Comparison of ENCODE assay signal across 10 cellular contexts in genomic region chr10:31620236-31621151, GRCh38.
DNase-seq lines count a peak whose midpoint lies in the region; ATAC-seq, FAIRE-seq and TF ChIP-seq lines count a peak whose summit lies in the region.
"Had no signal": no experiment of that assay in that cellular context is flagged by ENCODE, and none has a peak within 500 bp of the region (broad histone marks: within the 10 kb centered on the region; RNA-seq: fewer than 3 reads in every experiment).

No MANE protein-coding gene starts in this region.

- H3K27me3 ChIP-seq in tibial artery (no peaks in the 10 kb centered on the region), small intestine (ENCODE audit: control insufficient read depth in 2 of 2, insufficient read depth in 2 of 2, low read length in 2 of 2) (no peaks in the 10 kb centered on the region)

- intact Hi-C loops in left colon (cut with DNase I, micrococcal nuclease) = no loop called here
- intact Hi-C loops in tibial artery (cut with DNase I; ENCODE audit: low total_unique reads) = no loop called here

- peaks cover 0 to 2% (median 0%) of the 10 kb centered on the region in 4 donors for H3K4me1 Mint-ChIP-seq in naive thymus-derived CD8-positive, alpha-beta T cell

- no peaks in the 10 kb centered on the region for H3K9me3 ChIP-seq in tibial artery
- H3K9me3 ChIP-seq in small intestine (ENCODE audit: control insufficient read depth, low read depth) = no peaks in the 10 kb centered on the region

- H3K4me3 ChIP-seq in cardiac fibroblast (replicated peaks in 1 of 2; ENCODE audit: low read depth in 2 of 2, low read length in 2 of 2) = no peak overlapping the region
- no peak overlapping the region for H3K4me3 ChIP-seq in tibial artery
- no peak overlapping the region for H3K4me3 ChIP-seq in small intestine (ENCODE audit: low read depth in 1 of 2, low read length in 2 of 2)

- H3K4me1 ChIP-seq in tibial artery (peaks cover 0 to 52% (median 29%) of the 10 kb centered on the region in 4 donors), small intestine (ENCODE audit: control insufficient read depth in 2 of 2, insufficient read depth in 1 of 2, low read depth in 1 of 2, low read length in 1 of 2) (no peaks in the 10 kb centered on the region)

- H3K27ac Mint-ChIP-seq in naive thymus-derived CD8-positive, alpha-beta T cell = no peak overlapping the region

- H3K4me3 Mint-ChIP-seq in naive thymus-derived CD8-positive, alpha-beta T cell = no peak overlapping the region

- no peak for TF ChIP-seq CTCF in cardiac fibroblast (IDR thresholded peaks at IDR 0.05; ENCODE audit: low read depth, low read length)
- TF ChIP-seq CTCF in tibial artery (IDR thresholded peaks at IDR 0.05) = peak in 1 of 2 experiments; percentile 13

- POLR2A ChIA-PET in naive thymus-derived CD8-positive, alpha-beta T cell (lab: Charles Lee) = no interaction called here

- WGBS in small intestine, 3 donors = 58 to 62% (median 62%) methylated on average over 14 of the region's 14 CpGs

- H3K36me3 ChIP-seq in tibial artery (no peaks in the 10 kb centered on the region), small intestine (ENCODE audit: control insufficient read depth in 2 of 2, insufficient read depth in 2 of 2, low read length in 2 of 2) (no peaks in the 10 kb centered on the region)

- peaks cover 1 to 19% (median 12%) of the 10 kb centered on the region in 9 donors for H3K9me3 Mint-ChIP-seq in naive thymus-derived CD8-positive, alpha-beta T cell

- DNase-seq in HCEC 1CT (peak; percentile 8), cardiac fibroblast (ENCODE audit: low read depth in 2 of 2) (peak; percentile 66 to 76), left colon (peak; percentile 43 to 53), tibial artery (peak; percentile 80 to 81), small intestine (no peak), Ammon's horn (ENCODE audit: low spot score) (no peak)
- DNase-seq in naive thymus-derived CD8-positive, alpha-beta T cell = no peak
- DNase-seq: activated CD4-positive, alpha-beta T cell treated with anti-CD3 and anti-CD28 coated beads for 48 hours; NCI-H2171 treated with DMSO at 0.1 percent for 48 hours had no signal

- ATAC-seq in left colon = no peak
- no peak for ATAC-seq in GM18861 (IDR thresholded peaks at IDR 0.05; ENCODE audit: unreplicated experiment)
- ATAC-seq in naive thymus-derived CD8-positive, alpha-beta T cell = no peak

- peaks cover 0 to 6% (median 3%) of the 10 kb centered on the region in 5 donors for H3K27me3 Mint-ChIP-seq in naive thymus-derived CD8-positive, alpha-beta T cell

- FAIRE-seq in small intestine (lab: Jason Lieb, UNC) = no peak

- peak overlapping the region in 1 of 2 donors; percentile 4 for H3K27ac ChIP-seq in tibial artery
- peak overlapping the region in 1 of 2 donors; percentile 39 for H3K27ac ChIP-seq in small intestine (ENCODE audit: low read depth in 1 of 2, low read length in 1 of 2)

- H3K36me3 Mint-ChIP-seq in naive thymus-derived CD8-positive, alpha-beta T cell = peaks cover 0 to 10% (median 0%) of the 10 kb centered on the region in 3 donors

Comparison
In these comparisons a context has a peak if more than half of its experiments do, and no peak if none do; other contexts are left out.
1. DNase-seq: peak in HCEC 1CT (single experiment), cardiac fibroblast (2 of 2), left colon (2 of 2) and tibial artery (2 of 2); none in small intestine (single experiment), naive thymus-derived CD8-positive, alpha-beta T cell (0 of 10) and Ammon's horn (single experiment).